Comparison of ENCODE assay signal across 17 cellular contexts in the genomic region with DNA sequence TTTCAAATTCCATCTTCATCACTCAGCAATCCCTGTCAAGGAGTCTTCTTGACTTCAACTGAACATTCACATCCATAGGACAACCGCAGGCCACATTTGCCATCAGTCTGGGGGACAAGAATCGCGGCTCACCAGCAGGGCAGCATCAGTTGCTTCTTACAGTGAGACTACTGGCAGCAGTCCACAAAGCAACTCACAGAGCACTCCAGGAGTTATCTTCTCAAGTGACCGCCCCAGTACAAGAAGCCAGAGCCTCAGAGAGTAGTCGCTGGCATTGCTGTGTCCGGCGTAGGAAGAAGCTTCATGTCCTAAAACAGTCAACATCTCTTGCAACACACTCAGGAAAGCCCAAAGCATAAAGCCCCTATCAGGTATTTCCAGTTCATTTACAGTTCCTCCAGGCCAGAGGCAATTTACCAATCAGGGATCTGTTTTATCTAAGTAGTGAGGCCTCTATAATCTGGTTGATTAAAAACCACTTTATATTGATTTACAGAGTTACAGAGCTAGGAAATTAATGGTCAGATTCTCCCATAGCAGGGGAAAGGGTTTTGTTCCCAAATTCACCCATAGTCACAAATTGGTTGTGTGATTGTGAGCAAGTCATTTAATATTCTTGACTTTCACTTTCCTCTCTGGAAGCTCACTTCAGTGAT.
DNase-seq lines count a peak whose midpoint lies in the region; ATAC-seq and TF ChIP-seq lines count a peak whose summit lies in the region.
"Had no signal": no experiment of that assay in that cellular context is flagged by ENCODE, and none has a peak within 500 bp of the region (broad histone marks: within the 10 kb centered on the region; RNA-seq: fewer than 3 reads in every experiment).

No MANE protein-coding gene starts in this region.

- intact Hi-C loops in Right ventricle myocardium inferior (cut with DNase I), result no loop called here
- intact Hi-C loops in Right ventricle myocardium superior (cut with DNase I), result no loop called here
- intact Hi-C loops in psoas muscle (cut with DNase I), result no loop called here

- H3K36me3 ChIP-seq in psoas muscle (ENCODE audit: insufficient read depth in 1 of 2, low read depth in 1 of 2), result peaks cover 11 to 31% of the 10 kb centered on the region in 2 donors

- ATAC-seq in Right ventricle myocardium inferior (no peak), Right ventricle myocardium superior (ENCODE audit: poor library complexity) (no peak), psoas muscle (peak in 3 of 4 donors; percentile 51 to 77 (median 56)), HG03280 (IDR thresholded peaks at IDR 0.05; ENCODE audit: unreplicated experiment) (no peak)

- H3K9me3 ChIP-seq in psoas muscle, result no peaks in the 10 kb centered on the region

- WGBS in psoas muscle, 3 donors, result 68 to 91% (median 71%) methylated on average over 7 of the region's 7 CpGs

- H3K27ac ChIP-seq in psoas muscle, result no peak overlapping the region

- no peak overlapping the region for H3K4me3 ChIP-seq in choroid plexus epithelial cell (ENCODE audit: low read depth, low read length)
- H3K4me3 ChIP-seq in psoas muscle, result no peak overlapping the region

- no peak for TF ChIP-seq CTCF in choroid plexus epithelial cell (conservative IDR thresholded peaks at IDR 0.05; ENCODE audit: low read depth, low read length)
- no peak for TF ChIP-seq CTCF in psoas muscle (IDR thresholded peaks at IDR 0.05)

- H3K4me1 ChIP-seq in psoas muscle, result no peaks in the 10 kb centered on the region

- peak; percentile 52 for DNase-seq in Right ventricle myocardium inferior (ENCODE audit: missing footprints)
- DNase-seq in Right ventricle myocardium superior, result no peak
- peak; percentile 100 for DNase-seq in NCI-H526 (lab: John Stamatoyannopoulos, UW)
- DNase-seq in choroid plexus epithelial cell (ENCODE audit: low read depth), result peak; percentile 20
- peak in 1 of 2 donors; percentile 51 for DNase-seq in psoas muscle
- DNase-seq in HCEC 1CT, result no peak
- no peak for DNase-seq in NCI-H146 (lab: John Stamatoyannopoulos, UW)
- DNase-seq: DMS79 treated with DMSO at 0.1 percent for 48 hours, H7, KBM-7, NCI-H1092, NCI-H1436, NCI-H1930, NCI-H226, NCI-H510A treated with DMSO at 0.1 percent for 48 hours, SHP77 had no signal

- no peaks in the 10 kb centered on the region for H3K27me3 ChIP-seq in psoas muscle (ENCODE audit: insufficient read depth in 3 of 3, low read length in 2 of 3)

Comparison
In these comparisons a context has a peak if more than half of its experiments do, and no peak if none do; other contexts are left out.
1. DNase-seq: peak in Right ventricle myocardium inferior (single experiment), NCI-H526 (2 of 2) and choroid plexus epithelial cell (single experiment); none in Right ventricle myocardium superior (single experiment), HCEC 1CT (single experiment) and NCI-H146 (single experiment).
2. ATAC-seq: peak in psoas muscle (3 of 4); none in Right ventricle myocardium inferior (single experiment), Right ventricle myocardium superior (single experiment) and HG03280 (single experiment).